In the genomic region with DNA sequence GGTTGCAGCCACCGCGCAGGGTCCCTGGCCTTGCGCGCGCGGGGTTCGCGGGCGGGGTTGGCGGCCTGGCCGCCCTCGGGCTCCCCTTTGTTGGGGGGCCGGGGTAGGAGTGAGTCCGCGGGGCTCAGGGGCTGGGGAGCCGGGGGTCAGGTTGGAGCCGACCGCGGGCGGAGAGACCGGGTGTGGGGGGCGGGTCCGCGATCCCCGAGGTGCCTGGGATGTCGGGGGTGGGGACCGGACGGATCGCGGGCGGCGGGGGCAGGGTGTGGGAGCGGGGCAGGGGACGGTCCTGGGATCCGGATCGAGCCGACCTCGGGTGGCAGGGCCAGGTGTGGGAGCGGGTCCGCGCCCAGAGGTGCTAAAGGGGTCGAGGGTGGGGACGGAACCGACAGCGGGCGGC, we compare ENCODE assay signal across 8 cellular contexts.
DNase-seq lines count a peak whose midpoint lies in the region; ATAC-seq and TF ChIP-seq lines count a peak whose summit lies in the region.
"Not testable (repeated sequence)": the region's sequence is repeated elsewhere in the genome, so short reads cannot be mapped to it uniquely, and the experiment has no call there.

No MANE protein-coding gene starts in this region.

- POLR2A ChIA-PET in activated CD4-positive, alpha-beta T cell treated with anti-CD3 and anti-CD28 coated beads for 36 hours (lab: Charles Lee) = not testable (repeated sequence)

- not testable (repeated sequence) for H3K4me1 ChIP-seq in heart right ventricle

- H3K9me3 ChIP-seq in heart right ventricle = not testable (repeated sequence)

- ATAC-seq in GM21529 (IDR thresholded peaks at IDR 0.05; ENCODE audit: unreplicated experiment) (peak; percentile 7), HG03139 (IDR thresholded peaks at IDR 0.05; ENCODE audit: unreplicated experiment) (peak; percentile 24), heart right ventricle (peak in 5 of 8 donors; percentile 3 to 61 (median 21)), natural killer cell (peak in 2 of 3 donors; percentile 5 to 12)
- peak; percentile 9 for ATAC-seq in activated CD4-positive, alpha-beta T cell treated with anti-CD3 and anti-CD28 coated beads for 36 hours
- ATAC-seq in activated naive CD4-positive, alpha-beta T cell treated with anti-CD3 and anti-CD28 coated beads, Interleukin-2, amount 50 U/mL, for 72 hours = peak; percentile 14 to 25
- ATAC-seq in stimulated activated naive CD8-positive, alpha-beta T cell treated with anti-CD3 and anti-CD28 coated beads, Interleukin-15, amount 100 ng/mL, for 72 hours = peak; percentile 38

- H3K4me3 ChIP-seq in GM06990 (replicated peaks; ENCODE audit: low read depth, low read length) (peak overlapping the region; percentile 50), heart right ventricle (peak overlapping the region in 3 of 10 donors; percentile 24 to 45 (median 29))

- H3K27me3 Mint-ChIP-seq in activated CD4-positive, alpha-beta T cell treated with anti-CD3 and anti-CD28 coated beads for 36 hours; natural killer cell (ENCODE audit: low read depth in 2 of 2); stimulated activated naive CD8-positive, alpha-beta T cell treated with anti-CD3 and anti-CD28 coated beads, Interleukin-15, amount 100 ng/mL, for 72 hours: not testable (repeated sequence)

- not testable (repeated sequence) for H3K27me3 ChIP-seq in GM06990 (replicated peaks; ENCODE audit: control insufficient read depth, insufficient read depth, low read length); heart right ventricle

- intact Hi-C loops in activated CD4-positive, alpha-beta T cell treated with anti-CD3 and anti-CD28 coated beads for 36 hours (cut with DNase I, micrococcal nuclease); heart right ventricle (cut with DNase I); natural killer cell (cut with micrococcal nuclease): not testable (repeated sequence)

- not testable (repeated sequence) for H3K27ac ChIP-seq in heart right ventricle

- H3K4me3 Mint-ChIP-seq in activated CD4-positive, alpha-beta T cell treated with anti-CD3 and anti-CD28 coated beads for 36 hours; natural killer cell; stimulated activated naive CD8-positive, alpha-beta T cell treated with anti-CD3 and anti-CD28 coated beads, Interleukin-15, amount 100 ng/mL, for 72 hours: not testable (repeated sequence)

- not testable (repeated sequence) for H3K9me3 Mint-ChIP-seq in activated CD4-positive, alpha-beta T cell treated with anti-CD3 and anti-CD28 coated beads for 36 hours (ENCODE audit: low read depth); activated naive CD4-positive, alpha-beta T cell treated with anti-CD3 and anti-CD28 coated beads, Interleukin-2, amount 50 U/mL, for 72 hours; natural killer cell; stimulated activated naive CD8-positive, alpha-beta T cell treated with anti-CD3 and anti-CD28 coated beads, Interleukin-15, amount 100 ng/mL, for 72 hours

- H3K27ac Mint-ChIP-seq in activated CD4-positive, alpha-beta T cell treated with anti-CD3 and anti-CD28 coated beads for 36 hours; activated naive CD4-positive, alpha-beta T cell treated with anti-CD3 and anti-CD28 coated beads, Interleukin-2, amount 50 U/mL, for 72 hours; natural killer cell; stimulated activated naive CD8-positive, alpha-beta T cell treated with anti-CD3 and anti-CD28 coated beads, Interleukin-15, amount 100 ng/mL, for 72 hours: not testable (repeated sequence)

- DNase-seq in GM06990 (ENCODE audit: extremely low read depth, insufficient read length); activated naive CD4-positive, alpha-beta T cell treated with anti-CD3 and anti-CD28 coated beads, Interleukin-2, amount 50 U/mL, for 72 hours (ENCODE audit: low spot score in 2 of 2); natural killer cell; stimulated activated naive CD8-positive, alpha-beta T cell treated with anti-CD3 and anti-CD28 coated beads, Interleukin-15, amount 100 ng/mL, for 72 hours: not testable (repeated sequence)
- DNase-seq in activated CD4-positive, alpha-beta T cell treated with anti-CD3 and anti-CD28 coated beads for 36 hours = peak; percentile 10
- peak in 1 of 2 donors; percentile 23 for DNase-seq in heart right ventricle

- H3K4me1 Mint-ChIP-seq in activated CD4-positive, alpha-beta T cell treated with anti-CD3 and anti-CD28 coated beads for 36 hours; natural killer cell; stimulated activated naive CD8-positive, alpha-beta T cell treated with anti-CD3 and anti-CD28 coated beads, Interleukin-15, amount 100 ng/mL, for 72 hours: not testable (repeated sequence)

- CTCF ChIA-PET in activated CD4-positive, alpha-beta T cell treated with anti-CD3 and anti-CD28 coated beads for 36 hours (lab: Charles Lee) = not testable (repeated sequence)

- not testable (repeated sequence) for H3K36me3 ChIP-seq in GM06990 (ENCODE audit: control insufficient read depth, insufficient read depth, low read length); heart right ventricle

- not testable (repeated sequence) for TF ChIP-seq CTCF in GM06990 (IDR thresholded peaks at IDR 0.05; ENCODE audit: insufficient read depth, low read length, poor library complexity, severe bottlenecking); heart right ventricle (IDR thresholded peaks at IDR 0.05); natural killer cell (IDR thresholded peaks at IDR 0.05)

- 0% methylated on average over 10 of the region's 46 CpGs; no CpG with 5 or more reads in 1 of the 2 donors for WGBS in heart right ventricle, 2 donors

- H3K36me3 Mint-ChIP-seq in activated CD4-positive, alpha-beta T cell treated with anti-CD3 and anti-CD28 coated beads for 36 hours (ENCODE audit: low read depth); activated naive CD4-positive, alpha-beta T cell treated with anti-CD3 and anti-CD28 coated beads, Interleukin-2, amount 50 U/mL, for 72 hours; natural killer cell: not testable (repeated sequence)
